12 cellular contexts compared by ENCODE assay signal in the genomic region with DNA sequence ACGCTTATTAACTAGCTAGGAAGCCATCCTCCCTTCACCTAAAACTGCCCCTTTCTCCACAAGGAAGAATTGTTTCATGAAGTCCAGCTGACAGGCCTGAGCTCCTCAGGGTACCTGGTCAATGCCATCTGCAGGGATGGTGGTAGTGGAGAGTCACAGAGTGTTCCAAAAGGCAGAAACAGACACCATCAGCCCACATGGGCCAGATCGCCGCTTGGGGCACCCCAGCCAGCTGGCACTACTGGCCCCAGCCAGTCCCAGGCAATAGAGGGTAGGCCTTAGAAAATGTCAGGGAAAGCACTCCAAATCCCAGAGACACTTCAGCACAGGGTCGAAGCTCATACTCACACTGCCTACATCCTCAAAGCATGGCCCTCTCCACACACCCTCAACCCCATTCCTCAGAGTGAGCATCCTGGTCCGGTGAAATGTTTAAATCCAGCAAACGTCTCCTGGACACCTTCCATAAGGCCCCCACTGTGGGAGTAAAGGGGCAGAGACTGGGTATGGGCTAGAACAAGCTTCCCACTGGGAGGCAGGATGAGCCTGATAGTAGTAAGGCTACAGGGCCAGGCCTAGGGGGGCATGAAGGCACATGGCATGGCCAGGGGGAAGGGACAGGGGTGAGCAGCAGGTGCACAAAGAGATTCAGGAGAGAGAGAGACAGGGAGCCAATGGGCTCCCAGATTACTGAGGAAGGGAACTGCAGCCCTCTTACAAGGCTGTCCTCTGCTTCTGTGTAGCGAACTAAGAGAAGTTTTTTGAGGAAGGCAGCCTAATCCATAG. TPM values are rescaled to one million over a fixed set of nuclear protein-coding genes. Genes with fewer than 3 reads are reported as not detected.
DNase-seq lines count a peak whose midpoint lies in the region; ATAC-seq and TF ChIP-seq lines count a peak whose summit lies in the region.
"Had no signal": no experiment of that assay in that cellular context is flagged by ENCODE, and none has a peak within 500 bp of the region (broad histone marks: within the 10 kb centered on the region; RNA-seq: fewer than 3 reads in every experiment).

No MANE protein-coding gene starts in this region.

- H3K9me3 Mint-ChIP-seq in CD4-positive, alpha-beta T cell = no peaks in the 10 kb centered on the region
- H3K9me3 Mint-ChIP-seq in Calu3 (ENCODE audit: low read depth, unreplicated experiment) = no peaks in the 10 kb centered on the region
- no peaks in the 10 kb centered on the region for H3K9me3 Mint-ChIP-seq in activated CD8-positive, alpha-beta T cell treated with anti-CD3 and anti-CD28 coated beads, Interleukin-2, amount 10 ng/mL, durations not matched to agents 7 days and 5 days (ENCODE audit: insufficient read depth)

- ATAC-seq in CD4-positive, alpha-beta T cell (ENCODE audit: poor library complexity) = no peak
- no peak for ATAC-seq in activated CD8-positive, alpha-beta T cell treated with anti-CD3 and anti-CD28 coated beads, Interleukin-2, amount 10 ng/mL, durations not matched to agents 7 days and 5 days
- ATAC-seq in HG03521 (IDR thresholded peaks at IDR 0.05; ENCODE audit: unreplicated experiment) (no peak), upper lobe of right lung (no peak)

- H2AFZ ChIP-seq in mesenchymal stem cell (ENCODE audit: low read depth, low read length) = no peak overlapping the region
- no peak overlapping the region for H2AFZ ChIP-seq in GM23248

- H3K4me3 Mint-ChIP-seq in CD4-positive, alpha-beta T cell = peak overlapping the region; percentile 91
- H3K4me3 Mint-ChIP-seq in Calu3 (ENCODE audit: low read depth, unreplicated experiment) = peak overlapping the region; percentile 85
- H3K4me3 Mint-ChIP-seq in activated CD8-positive, alpha-beta T cell treated with anti-CD3 and anti-CD28 coated beads, Interleukin-2, amount 10 ng/mL, durations not matched to agents 7 days and 5 days = peak overlapping the region; percentile 83

- no peak overlapping the region for H2BK15ac ChIP-seq in mesenchymal stem cell (ENCODE audit: low read depth, poor library complexity, severe bottlenecking)

- H3K36me3 ChIP-seq in mesenchymal stem cell (ENCODE audit: control insufficient read depth in 1 of 2, insufficient read depth in 2 of 2, low read depth in 1 of 2, low read length in 2 of 2) = no peaks in the 10 kb centered on the region
- no peaks in the 10 kb centered on the region for H3K36me3 ChIP-seq in GM23248 (ENCODE audit: low read depth)
- no peaks in the 10 kb centered on the region for H3K36me3 ChIP-seq in upper lobe of right lung
- H3K36me3 ChIP-seq: lower lobe of right lung, prostate gland had no signal

- no peak overlapping the region for H3K4me3 ChIP-seq in mesenchymal stem cell (ENCODE audit: insufficient read depth in 1 of 2, low read depth in 1 of 2, low read length in 2 of 2)
- H3K4me3 ChIP-seq in GM23248 = no peak overlapping the region
- H3K4me3 ChIP-seq in upper lobe of right lung = no peak overlapping the region

- intact Hi-C loops in CD4-positive, alpha-beta T cell (cut with DNase I, micrococcal nuclease) = no loop called here
- intact Hi-C loops in Calu3 (cut with micrococcal nuclease; ENCODE audit: unreplicated experiment) = no loop called here
- intact Hi-C loops in upper lobe of right lung (cut with DNase I) = no loop called here

- no peak overlapping the region for H2BK5ac ChIP-seq in mesenchymal stem cell (ENCODE audit: low read depth, low read length, poor library complexity, severe bottlenecking)

- no peak for DNase-seq in CD4-positive, alpha-beta T cell
- DNase-seq in Calu3 (no peak), mesenchymal stem cell (no peak), SIG-M5 (lab: John Stamatoyannopoulos, UW) (no peak), GM23248 (no peak), upper lobe of right lung (no peak)
- no peak for DNase-seq in activated CD8-positive, alpha-beta T cell treated with anti-CD3 and anti-CD28 coated beads, Interleukin-2, amount 10 ng/mL, durations not matched to agents 7 days and 5 days
- DNase-seq: lower lobe of right lung, NCI-H2081 treated with DMSO at 0.1 percent for 48 hours, testis had no signal

- BruUV-seq in Calu3 (replicated peaks; lab: Mats Ljungman, UMichigan) = no TSS peak

- POLR2A ChIA-PET in CD4-positive, alpha-beta T cell (lab: Charles Lee) = interaction anchor here (1.1 to 2.3 kb wide), 3 partner anchors 9 to 26 kb away, joined by 3 to 23 read pairs (median 4); a partner anchor contains a TSS
- POLR2A ChIA-PET in activated CD8-positive, alpha-beta T cell treated with anti-CD3 and anti-CD28 coated beads, Interleukin-2, amount 10 ng/mL, durations not matched to agents 7 days and 5 days (lab: Charles Lee) = interaction anchor here (0.6 to 1.7 kb wide), 2 partner anchors 25 to 247 kb away, joined by 3 to 10 read pairs; no protein-coding TSS in a partner anchor

- H3K4me1 ChIP-seq in mesenchymal stem cell (ENCODE audit: control insufficient read depth, insufficient read depth, low read depth, low read length) = peaks cover 26% of the 10 kb centered on the region
- peaks cover 23% of the 10 kb centered on the region for H3K4me1 ChIP-seq in GM23248 (ENCODE audit: insufficient read depth)
- peaks cover 10% of the 10 kb centered on the region for H3K4me1 ChIP-seq in upper lobe of right lung

- in situ Hi-C loops in GM23248 (cut with MboI) = no loop called here

- peaks cover 12% of the 10 kb centered on the region for H3K79me1 ChIP-seq in mesenchymal stem cell (replicated peaks; ENCODE audit: low read length, poor library complexity, severe bottlenecking)

- no peaks in the 10 kb centered on the region for H3K27me3 ChIP-seq in CD4-positive, alpha-beta T cell (ENCODE audit: control insufficient read depth, insufficient read depth, low read length)
- H3K27me3 ChIP-seq in mesenchymal stem cell (ENCODE audit: control insufficient read depth in 1 of 2, insufficient read depth in 1 of 2, low read length in 2 of 2) = peaks cover 0 to 9% of the 10 kb centered on the region in 2 experiments
- no peaks in the 10 kb centered on the region for H3K27me3 ChIP-seq in GM23248 (replicated peaks; ENCODE audit: insufficient read depth)
- H3K27me3 ChIP-seq in upper lobe of right lung = no peaks in the 10 kb centered on the region
- H3K27me3 ChIP-seq: testis had no signal

- no peak overlapping the region for H3K4ac ChIP-seq in mesenchymal stem cell (ENCODE audit: low read depth in 1 of 2, low read length in 2 of 2)

- H3K79me2 ChIP-seq in GM23248 (ENCODE audit: insufficient read depth) = no peaks in the 10 kb centered on the region

- peak overlapping the region; percentile 45 to 70 for H2BK12ac ChIP-seq in mesenchymal stem cell (ENCODE audit: low read length in 2 of 2)

- CTCF ChIA-PET in CD4-positive, alpha-beta T cell (lab: Charles Lee) = interaction anchor here (0.9 to 1.7 kb wide), 2 partner anchors 16 to 234 kb away, joined by 4 read pairs; a partner anchor contains a TSS
- CTCF ChIA-PET in Calu3 (lab: Charles Lee) = interaction anchor here (0.6 kb wide), 2 partner anchors 73 to 90 kb away, joined by 3 to 4 read pairs; no protein-coding TSS in a partner anchor
- CTCF ChIA-PET in activated CD8-positive, alpha-beta T cell treated with anti-CD3 and anti-CD28 coated beads, Interleukin-2, amount 10 ng/mL, durations not matched to agents 7 days and 5 days (lab: Charles Lee) = interaction anchor here (0.8 to 4.5 kb wide), 12 partner anchors 9 to 234 kb away, joined by 3 to 31 read pairs (median 6); a partner anchor contains a TSS

- H3K14ac ChIP-seq in mesenchymal stem cell (ENCODE audit: low read length in 2 of 2) = no peak overlapping the region

- over 99% methylated on average over 7 of the region's 7 CpGs for WGBS in mesenchymal stem cell
- WGBS in GM23248 (ENCODE audit: low coverage in 1 of 2, low lambda C conversion rate in 2 of 2, missing lambda C conversion rate in 2 of 2), 2 experiments = 93 to 98% methylated on average over 7 of the region's 7 CpGs

- peaks cover 11% of the 10 kb centered on the region for H3K4me1 Mint-ChIP-seq in CD4-positive, alpha-beta T cell (ENCODE audit: low read depth)
- H3K4me1 Mint-ChIP-seq in Calu3 (ENCODE audit: low read depth, unreplicated experiment) = peaks cover 17% of the 10 kb centered on the region
- H3K4me1 Mint-ChIP-seq in activated CD8-positive, alpha-beta T cell treated with anti-CD3 and anti-CD28 coated beads, Interleukin-2, amount 10 ng/mL, durations not matched to agents 7 days and 5 days (ENCODE audit: low read depth) = peaks cover 23% of the 10 kb centered on the region

- no peak overlapping the region for H2AK5ac ChIP-seq in mesenchymal stem cell (ENCODE audit: low read length, severe bottlenecking)

- H4K91ac ChIP-seq in mesenchymal stem cell (ENCODE audit: low read length) = no peak overlapping the region

- H3K9ac ChIP-seq in mesenchymal stem cell (ENCODE audit: low read length) = no peak overlapping the region
- H3K9ac ChIP-seq in GM23248 = no peak overlapping the region

- peaks cover 14% of the 10 kb centered on the region for H3F3A ChIP-seq in GM23248 (ENCODE audit: insufficient read depth)

- no peaks in the 10 kb centered on the region for H3K27me3 Mint-ChIP-seq in CD4-positive, alpha-beta T cell
- peaks cover 8% of the 10 kb centered on the region for H3K27me3 Mint-ChIP-seq in Calu3 (ENCODE audit: unreplicated experiment)
- peaks cover 13% of the 10 kb centered on the region for H3K27me3 Mint-ChIP-seq in activated CD8-positive, alpha-beta T cell treated with anti-CD3 and anti-CD28 coated beads, Interleukin-2, amount 10 ng/mL, durations not matched to agents 7 days and 5 days (ENCODE audit: low read depth)

- no peaks in the 10 kb centered on the region for H3K36me3 Mint-ChIP-seq in CD4-positive, alpha-beta T cell (ENCODE audit: low read depth)
- H3K36me3 Mint-ChIP-seq in Calu3 (ENCODE audit: insufficient read depth, unreplicated experiment) = peaks cover 19% of the 10 kb centered on the region
- H3K36me3 Mint-ChIP-seq in activated CD8-positive, alpha-beta T cell treated with anti-CD3 and anti-CD28 coated beads, Interleukin-2, amount 10 ng/mL, durations not matched to agents 7 days and 5 days (ENCODE audit: low read depth) = peaks cover 8% of the 10 kb centered on the region

- H4K8ac ChIP-seq in mesenchymal stem cell (ENCODE audit: low read length) = no peak overlapping the region

- H3K27ac Mint-ChIP-seq in CD4-positive, alpha-beta T cell = no peak overlapping the region
- no peak overlapping the region for H3K27ac Mint-ChIP-seq in Calu3 (ENCODE audit: unreplicated experiment)
- H3K27ac Mint-ChIP-seq in activated CD8-positive, alpha-beta T cell treated with anti-CD3 and anti-CD28 coated beads, Interleukin-2, amount 10 ng/mL, durations not matched to agents 7 days and 5 days = no peak overlapping the region

- H3K4me2 ChIP-seq in mesenchymal stem cell (ENCODE audit: low read length, poor library complexity, severe bottlenecking) (no peak overlapping the region), GM23248 (ENCODE audit: unreplicated experiment) (no peak overlapping the region)

- TF ChIP-seq CTCF in CD4-positive, alpha-beta T cell (IDR thresholded peaks at IDR 0.05) = no peak
- TF ChIP-seq CTCF in Calu3 (IDR thresholded peaks at IDR 0.05; ENCODE audit: unreplicated experiment) (no peak), upper lobe of right lung (IDR thresholded peaks at IDR 0.05) (no peak)

- H3K9me2 ChIP-seq in GM23248 (ENCODE audit: insufficient read depth) = no peaks in the 10 kb centered on the region

- H3K23ac ChIP-seq in mesenchymal stem cell (ENCODE audit: low read length in 2 of 2) = no peak overlapping the region

- H4K20me1 ChIP-seq in GM23248 (ENCODE audit: insufficient read depth) = no peaks in the 10 kb centered on the region

- H3K27ac ChIP-seq in CD4-positive, alpha-beta T cell (ENCODE audit: low read depth, low read length) = no peak overlapping the region
- H3K27ac ChIP-seq in mesenchymal stem cell (ENCODE audit: low read length, poor library complexity, severe bottlenecking) (no peak overlapping the region), GM23248 (no peak overlapping the region), upper lobe of right lung (no peak overlapping the region)
- H3K27ac ChIP-seq: lower lobe of right lung, testis had no signal

- H3K18ac ChIP-seq in mesenchymal stem cell (ENCODE audit: low read depth in 1 of 2, low read length in 2 of 2) = no peak overlapping the region

- no peaks in the 10 kb centered on the region for H3K9me3 ChIP-seq in CD4-positive, alpha-beta T cell (ENCODE audit: control insufficient read depth, low read length)
- H3K9me3 ChIP-seq in mesenchymal stem cell (ENCODE audit: control insufficient read depth, low read length) (peaks cover 8% of the 10 kb centered on the region), GM23248 (ENCODE audit: low read depth) (no peaks in the 10 kb centered on the region), upper lobe of right lung (no peaks in the 10 kb centered on the region)
- H3K9me3 ChIP-seq: prostate gland, testis had no signal

- no peak overlapping the region for H2BK120ac ChIP-seq in mesenchymal stem cell (ENCODE audit: low read depth, low read length)

RNA-seq across cellular contexts. Expression of a gene that starts 1.9 kb away (rescaled TPM):
- 1 to 10 TPM; 1.6 to 1.8 TPM for total RNA-seq in CD4-positive, alpha-beta T cell
- 34.4 and 37.1 TPM in 2 replicates for total RNA-seq in Calu3 (2022)
- 10 to 100 TPM; 19.5 to 21.4 TPM for total RNA-seq in activated CD8-positive, alpha-beta T cell treated with anti-CD3 and anti-CD28 coated beads, Interleukin-2, amount 10 ng/mL, durations not matched to agents 7 days and 5 days
- 15.0 TPM for polyA plus RNA-seq in mesenchymal stem cell (2013, experiment 1 of 2)
- 16.2 TPM for polyA plus RNA-seq in mesenchymal stem cell (2013, experiment 2 of 2)
- 4.9 and 6.6 TPM in 2 replicates for total RNA-seq in GM23248 (2014; rRNA removed; shearing (Covaris generic))
- polyA plus RNA-seq in GM23248 (2016; fragmentation: Nextera tagmentation; extraction: Ambion mirVana) = 1.5 and 1.8 TPM in 2 replicates
- total RNA-seq in upper lobe of right lung = 10.9 TPM

RNA-seq across cellular contexts. Expression of a gene that starts 23.4 kb away (rescaled TPM):
- 10 to 100 TPM; 21.4 to 22.6 TPM for total RNA-seq in CD4-positive, alpha-beta T cell
- total RNA-seq in Calu3 (2022) = 53.1 and 54.7 TPM in 2 replicates
- total RNA-seq in activated CD8-positive, alpha-beta T cell treated with anti-CD3 and anti-CD28 coated beads, Interleukin-2, amount 10 ng/mL, durations not matched to agents 7 days and 5 days = 10 to 100 TPM; 58.7 to 60.8 TPM
- 48.3 TPM for polyA plus RNA-seq in mesenchymal stem cell (2013, experiment 1 of 2)
- polyA plus RNA-seq in mesenchymal stem cell (2013, experiment 2 of 2) = 48.7 TPM
- total RNA-seq in GM23248 (2014; rRNA removed; shearing (Covaris generic)) = 32.0 and 34.8 TPM in 2 replicates
- 18.2 and 18.4 TPM in 2 replicates for polyA plus RNA-seq in GM23248 (2016; fragmentation: Nextera tagmentation; extraction: Ambion mirVana)
- 79.3 TPM for total RNA-seq in upper lobe of right lung
